ENCODE assay signal across 24 cellular contexts in the genomic region with DNA sequence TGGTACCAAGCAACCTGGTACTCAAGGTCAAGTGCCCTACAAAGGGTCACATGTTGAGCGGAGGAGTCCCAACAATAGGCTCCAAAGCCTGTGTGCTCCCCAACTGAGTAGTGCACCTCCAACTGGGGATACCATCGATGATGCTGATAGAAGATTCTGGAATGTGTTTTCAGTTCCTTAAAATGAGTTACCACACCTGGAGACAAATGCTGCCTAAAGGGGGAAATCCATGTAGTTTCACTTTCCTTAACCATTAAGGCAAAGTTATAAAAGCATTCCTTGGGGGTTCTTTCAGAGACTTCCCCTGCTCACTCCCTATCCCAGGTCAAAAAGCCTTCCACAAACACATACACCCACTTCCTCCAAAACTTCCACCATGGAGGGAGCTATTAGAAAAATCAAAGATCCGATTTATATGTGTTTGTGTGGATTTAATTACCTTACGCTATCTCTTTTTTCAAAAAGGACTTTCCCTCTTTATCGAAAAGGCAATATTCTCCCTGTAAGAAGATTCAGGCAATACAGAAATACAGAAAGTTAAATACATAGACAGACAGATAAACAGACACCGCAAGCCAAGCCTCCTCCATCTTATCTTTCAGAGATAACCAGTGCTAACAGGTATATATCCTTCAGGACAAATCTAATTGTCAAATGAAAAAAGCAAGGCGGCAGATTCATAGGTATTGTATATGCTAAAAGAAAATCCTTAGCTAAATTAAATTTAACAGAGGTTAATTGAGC.
A peak's percentile ranks its signal among the peaks of the same experiment; 100 is the strongest.
DNase-seq lines count a peak whose midpoint lies in the region; ATAC-seq, FAIRE-seq and TF ChIP-seq lines count a peak whose summit lies in the region.
"Had no signal": no experiment of that assay in that cellular context is flagged by ENCODE, and none has a peak within 500 bp of the region (broad histone marks: within the 10 kb centered on the region; RNA-seq: fewer than 3 reads in every experiment).

No MANE protein-coding gene starts in this region.

- WGBS in small intestine, 3 donors: 35 to 69% (median 55%) methylated on average over 7 of the region's 7 CpGs

- H3K4me1 ChIP-seq in small intestine (ENCODE audit: control insufficient read depth in 2 of 2, insufficient read depth in 1 of 2, low read depth in 1 of 2, low read length in 1 of 2): peaks cover 0 to 3% of the 10 kb centered on the region in 2 donors
- H3K4me1 ChIP-seq: foreskin keratinocyte, neural progenitor cell had no signal

- H3K36me3 ChIP-seq in small intestine (ENCODE audit: control insufficient read depth in 2 of 2, insufficient read depth in 2 of 2, low read length in 2 of 2): no peaks in the 10 kb centered on the region
- H3K36me3 ChIP-seq: MG63, neural progenitor cell had no signal

- peaks cover 60% of the 10 kb centered on the region for H3K4me1 Mint-ChIP-seq in activated B cell treated with CpG ODN at 0.5 μM for 24 hours
- H3K4me1 Mint-ChIP-seq: neural progenitor cell had no signal

- H3K27me3 Mint-ChIP-seq in activated B cell treated with CpG ODN at 0.5 μM for 24 hours: no peaks in the 10 kb centered on the region
- H3K27me3 Mint-ChIP-seq: activated T-cell treated with anti-CD3 and anti-CD28 coated beads, Interleukin-2, amount 50 U/mL, for 24 hours; progenitor cell of endocrine pancreas had no signal

- CTCF ChIA-PET in activated B cell treated with CpG ODN at 0.5 μM for 24 hours (lab: Charles Lee): interaction anchor here (0.6 to 1.5 kb wide), 3 partner anchors 18 to 133 kb away, joined by 3 to 5 read pairs (median 3); no protein-coding TSS in a partner anchor

- H3K9me3 Mint-ChIP-seq in activated B cell treated with CpG ODN at 0.5 μM for 24 hours: no peaks in the 10 kb centered on the region
- H3K9me3 Mint-ChIP-seq: activated naive CD4-positive, alpha-beta T cell treated with anti-CD3 and anti-CD28 coated beads for 36 hours; activated T-cell treated with anti-CD3 and anti-CD28 coated beads, Interleukin-2, amount 50 U/mL, for 24 hours; GM23338; neural progenitor cell had no signal

- H3K4me3 Mint-ChIP-seq in activated B cell treated with CpG ODN at 0.5 μM for 24 hours: no peak overlapping the region
- H3K4me3 Mint-ChIP-seq: activated naive CD4-positive, alpha-beta T cell treated with anti-CD3 and anti-CD28 coated beads for 36 hours; activated T-cell treated with anti-CD3 and anti-CD28 coated beads, Interleukin-2, amount 50 U/mL, for 24 hours; GM23338; neural progenitor cell had no signal

- H3K27ac ChIP-seq in small intestine (ENCODE audit: low read depth in 1 of 2, low read length in 1 of 2): peak overlapping the region in 1 of 2 donors; percentile 11
- H3K27ac ChIP-seq: foreskin keratinocyte, neural progenitor cell had no signal

- no peaks in the 10 kb centered on the region for H3K9me3 ChIP-seq in small intestine (ENCODE audit: control insufficient read depth, low read depth)
- H3K9me3 ChIP-seq: MG63 had no signal

- TF ChIP-seq CTCF in activated B cell treated with CpG ODN at 0.5 μM for 24 hours (IDR thresholded peaks at IDR 0.05): no peak

- peak overlapping the region; percentile 69 for H3K27ac Mint-ChIP-seq in activated B cell treated with CpG ODN at 0.5 μM for 24 hours
- H3K27ac Mint-ChIP-seq: activated naive CD4-positive, alpha-beta T cell treated with anti-CD3 and anti-CD28 coated beads for 36 hours; activated T-cell treated with anti-CD3 and anti-CD28 coated beads, Interleukin-2, amount 50 U/mL, for 24 hours; GM23338; neural progenitor cell; progenitor cell of endocrine pancreas had no signal

- no peak for DNase-seq in activated B cell treated with CpG ODN at 0.5 μM for 24 hours
- DNase-seq in small intestine: peak; percentile 19
- no peak for DNase-seq in NCI-H510A (lab: John Stamatoyannopoulos, UW)
- no peak for DNase-seq in DMS53 (lab: John Stamatoyannopoulos, UW)
- DNase-seq in amygdala (lab: John Stamatoyannopoulos, UW): no peak
- DNase-seq: activated CD4-positive, alpha-beta T cell treated with anti-CD3 and anti-CD28 coated beads for 1 hour; activated CD8-positive, alpha-beta memory T cell treated with anti-CD3 and anti-CD28 coated beads for 24 hours; activated naive CD4-positive, alpha-beta T cell treated with anti-CD3 and anti-CD28 coated beads for 36 hours; activated T-cell treated with anti-CD3 and anti-CD28 coated beads, Interleukin-2, amount 50 U/mL, for 24 hours; cerebellar nuclear complex; effector CD4-positive, alpha-beta T cell; foreskin keratinocyte; hippocampal formation; MG63; NCI-H146; NCI-H748 treated with DMSO at 0.1 percent for 48 hours; Right ventricle myocardium superior; SW 1271 had no signal

- peaks cover 6% of the 10 kb centered on the region for H3K36me3 Mint-ChIP-seq in activated B cell treated with CpG ODN at 0.5 μM for 24 hours (ENCODE audit: low read depth)
- H3K36me3 Mint-ChIP-seq: neural progenitor cell had no signal

- no peaks in the 10 kb centered on the region for H3K27me3 ChIP-seq in small intestine (ENCODE audit: control insufficient read depth in 2 of 2, insufficient read depth in 2 of 2, low read length in 2 of 2)
- H3K27me3 ChIP-seq: foreskin keratinocyte, MG63, neural progenitor cell had no signal

- intact Hi-C loops in activated B cell treated with CpG ODN at 0.5 μM for 24 hours (cut with micrococcal nuclease): no loop called here

- no peak overlapping the region for H3K4me3 ChIP-seq in small intestine (ENCODE audit: low read depth in 1 of 2, low read length in 2 of 2)
- H3K4me3 ChIP-seq: GM23338, MG63, neural progenitor cell had no signal

- ATAC-seq in GM18502 (IDR thresholded peaks at IDR 0.05; ENCODE audit: poor library complexity, unreplicated experiment) (peak; percentile 5), HG02852 (IDR thresholded peaks at IDR 0.05; ENCODE audit: unreplicated experiment) (peak; percentile 13), activated B cell treated with CpG ODN at 0.5 μM for 24 hours (ENCODE audit: low read depth) (no peak)
- ATAC-seq: foreskin keratinocyte, GM23338 had no signal

- POLR2A ChIA-PET in activated B cell treated with CpG ODN at 0.5 μM for 24 hours (lab: Charles Lee): no interaction called here

- FAIRE-seq in small intestine (lab: Jason Lieb, UNC): no peak
- FAIRE-seq: urothelium cell line had no signal
